ENCODE assay signal across 29 cellular contexts in genomic region chrX:9195199-9195880, GRCh38.
DNase-seq lines count a peak whose midpoint lies in the region; ATAC-seq and TF ChIP-seq lines count a peak whose summit lies in the region.
"Had no signal": no experiment of that assay in that cellular context is flagged by ENCODE, and none has a peak within 500 bp of the region (broad histone marks: within the 10 kb centered on the region; RNA-seq: fewer than 3 reads in every experiment).

No MANE protein-coding gene starts in this region.

- POLR2A ChIA-PET in RWPE1 (lab: Yijun Ruan, JAX; ENCODE audit: low non-redundant PET), result no interaction called here

- H3K9me3 ChIP-seq in SU-DHL-6 (ENCODE audit: insufficient read depth, low read length), result no peaks in the 10 kb centered on the region
- H3K9me3 ChIP-seq: left ventricle myocardium inferior, prostate gland, SJCRH30, upper lobe of left lung had no signal

- no peaks in the 10 kb centered on the region for H3K9me3 Mint-ChIP-seq in activated naive CD4-positive, alpha-beta T cell treated with anti-CD3 and anti-CD28 coated beads for 36 hours
- no peaks in the 10 kb centered on the region for H3K9me3 Mint-ChIP-seq in stimulated activated memory B cell treated with anti-CD40 and anti-IgM and Interleukin-4, amounts not matched to agents 10 μg/mL and 1 μg/mL and 100 μg/mL, for 72 hours
- H3K9me3 Mint-ChIP-seq: activated B cell treated with CpG ODN at 0.5 μM for 24 hours; activated CD4-positive, alpha-beta memory T cell treated with anti-CD3 and anti-CD28 coated beads for 36 hours; activated naive CD4-positive, alpha-beta T cell treated with anti-CD3 and anti-CD28 coated beads, Interleukin-2, amount 10 ng/mL, durations not matched to agents 7 days and 5 days; activated T-helper 1 cell treated with anti-CD3 and anti-CD28 coated beads, Interleukin-12 subunit alpha, Interleukin-12 subunit beta, Interleukin-2, Interleukin-4 antibody, amounts not matched to agents 30 ng/mL and 10 ng/mL and 1 ng/mL, durations not matched to agents 14 hours and 24 hours and 36 hours; CD4-positive, CD25-positive, alpha-beta regulatory T cell; stimulated activated effector memory CD8-positive, alpha-beta T cell treated with anti-CD3 and anti-CD28 coated beads, Interleukin-12 subunit alpha, Interleukin-12 subunit beta, amount 100 ng/mL, for 72 hours had no signal

- CTCF ChIA-PET in activated naive CD4-positive, alpha-beta T cell treated with anti-CD3 and anti-CD28 coated beads for 36 hours (lab: Charles Lee), result no interaction called here
- CTCF ChIA-PET in RWPE1 (lab: Yijun Ruan, JAX), result no interaction called here

- H3K27me3 ChIP-seq in SU-DHL-6 (ENCODE audit: low read length), result no peaks in the 10 kb centered on the region
- H3K27me3 ChIP-seq: SJCRH30, upper lobe of left lung had no signal

- no peak overlapping the region for H3K9ac ChIP-seq in SU-DHL-6 (ENCODE audit: low read length)

- H3K27ac ChIP-seq in SU-DHL-6 (ENCODE audit: low read depth, low read length) (no peak overlapping the region), RWPE1 (no peak overlapping the region)
- H3K27ac ChIP-seq: left ventricle myocardium inferior, prostate gland, SJCRH30, upper lobe of left lung had no signal

- H2AFZ ChIP-seq in SU-DHL-6 (ENCODE audit: low read depth, low read length, severe bottlenecking), result no peak overlapping the region

- H3K4me3 Mint-ChIP-seq in activated naive CD4-positive, alpha-beta T cell treated with anti-CD3 and anti-CD28 coated beads for 36 hours, result no peak overlapping the region
- no peak overlapping the region for H3K4me3 Mint-ChIP-seq in stimulated activated memory B cell treated with anti-CD40 and anti-IgM and Interleukin-4, amounts not matched to agents 10 μg/mL and 1 μg/mL and 100 μg/mL, for 72 hours
- H3K4me3 Mint-ChIP-seq: activated B cell treated with CpG ODN at 0.5 μM for 24 hours; activated CD4-positive, alpha-beta memory T cell treated with anti-CD3 and anti-CD28 coated beads for 36 hours; activated naive CD4-positive, alpha-beta T cell treated with anti-CD3 and anti-CD28 coated beads, Interleukin-2, amount 10 ng/mL, durations not matched to agents 7 days and 5 days; activated T-helper 1 cell treated with anti-CD3 and anti-CD28 coated beads, Interleukin-12 subunit alpha, Interleukin-12 subunit beta, Interleukin-2, Interleukin-4 antibody, amounts not matched to agents 30 ng/mL and 10 ng/mL and 1 ng/mL, durations not matched to agents 14 hours and 24 hours and 36 hours; CD4-positive, CD25-positive, alpha-beta regulatory T cell; mesothelial cell of epicardium; naive B cell; stimulated activated effector memory CD8-positive, alpha-beta T cell treated with anti-CD3 and anti-CD28 coated beads, Interleukin-12 subunit alpha, Interleukin-12 subunit beta, amount 100 ng/mL, for 72 hours had no signal

- no peaks in the 10 kb centered on the region for H3F3A ChIP-seq in SU-DHL-6 (ENCODE audit: insufficient read depth)

- H3K27me3 Mint-ChIP-seq in activated naive CD4-positive, alpha-beta T cell treated with anti-CD3 and anti-CD28 coated beads for 36 hours (ENCODE audit: low read depth), result no peaks in the 10 kb centered on the region
- no peaks in the 10 kb centered on the region for H3K27me3 Mint-ChIP-seq in stimulated activated memory B cell treated with anti-CD40 and anti-IgM and Interleukin-4, amounts not matched to agents 10 μg/mL and 1 μg/mL and 100 μg/mL, for 72 hours
- H3K27me3 Mint-ChIP-seq: activated B cell treated with CpG ODN at 0.5 μM for 24 hours; activated CD4-positive, alpha-beta memory T cell treated with anti-CD3 and anti-CD28 coated beads for 36 hours; CD4-positive, CD25-positive, alpha-beta regulatory T cell had no signal

- no peaks in the 10 kb centered on the region for H4K20me1 ChIP-seq in SU-DHL-6 (ENCODE audit: low read depth, low read length)

- H3K4me1 Mint-ChIP-seq in activated naive CD4-positive, alpha-beta T cell treated with anti-CD3 and anti-CD28 coated beads for 36 hours (ENCODE audit: low read depth), result peaks cover 5% of the 10 kb centered on the region
- H3K4me1 Mint-ChIP-seq in stimulated activated memory B cell treated with anti-CD40 and anti-IgM and Interleukin-4, amounts not matched to agents 10 μg/mL and 1 μg/mL and 100 μg/mL, for 72 hours, result peaks cover 16% of the 10 kb centered on the region
- H3K4me1 Mint-ChIP-seq: activated naive CD4-positive, alpha-beta T cell treated with anti-CD3 and anti-CD28 coated beads, Interleukin-2, amount 10 ng/mL, durations not matched to agents 7 days and 5 days had no signal

- H3K9me2 ChIP-seq in SU-DHL-6 (replicated peaks; ENCODE audit: insufficient read depth, low read length), result no peaks in the 10 kb centered on the region

- DNase-seq in DMS53 (lab: John Stamatoyannopoulos, UW), result peak; percentile 1
- no peak for DNase-seq in DMS53 treated with DMSO at 0.1 percent for 48 hours (lab: John Stamatoyannopoulos, UW; ENCODE audit: unreplicated experiment)
- DNase-seq in activated naive CD4-positive, alpha-beta T cell treated with anti-CD3 and anti-CD28 coated beads, Interleukin-2, amount 50 U/mL, for 16 hours, result peak; percentile 9
- DNase-seq in activated naive CD4-positive, alpha-beta T cell treated with anti-CD3 and anti-CD28 coated beads for 36 hours, result no peak
- DNase-seq in RWPE1 (ENCODE audit: low spot score), result no peak
- DNase-seq: 8988T; activated B cell treated with CpG ODN at 0.5 μM for 24 hours; activated CD4-positive, alpha-beta memory T cell treated with anti-CD3 and anti-CD28 coated beads for 36 hours; activated CD8-positive, alpha-beta memory T cell treated with anti-CD3 and anti-CD28 coated beads, Interleukin-2, amount 50 U/mL, for 4 hours; activated naive CD4-positive, alpha-beta T cell treated with anti-CD3 and anti-CD28 coated beads, Interleukin-2, amount 10 ng/mL, durations not matched to agents 7 days and 5 days; amygdala; CD4-positive, CD25-positive, alpha-beta regulatory T cell; GOT3; Kasumi-1; left ventricle myocardium inferior; MV-4-11; naive B cell; NCI-H2081 treated with DMSO at 0.1 percent for 48 hours; SJCRH30; stimulated activated CD4-positive, alpha-beta T cell treated with anti-CD3 and anti-CD28 coated beads, Interleukin-4, amount 100 ng/mL, for 24 hours; upper lobe of left lung had no signal

- no peak overlapping the region for H3K27ac Mint-ChIP-seq in activated naive CD4-positive, alpha-beta T cell treated with anti-CD3 and anti-CD28 coated beads for 36 hours
- H3K27ac Mint-ChIP-seq in stimulated activated memory B cell treated with anti-CD40 and anti-IgM and Interleukin-4, amounts not matched to agents 10 μg/mL and 1 μg/mL and 100 μg/mL, for 72 hours, result no peak overlapping the region
- H3K27ac Mint-ChIP-seq: activated B cell treated with CpG ODN at 0.5 μM for 24 hours; activated CD4-positive, alpha-beta memory T cell treated with anti-CD3 and anti-CD28 coated beads for 36 hours; activated naive CD4-positive, alpha-beta T cell treated with anti-CD3 and anti-CD28 coated beads, Interleukin-2, amount 10 ng/mL, durations not matched to agents 7 days and 5 days; activated T-helper 1 cell treated with anti-CD3 and anti-CD28 coated beads, Interleukin-12 subunit alpha, Interleukin-12 subunit beta, Interleukin-2, Interleukin-4 antibody, amounts not matched to agents 30 ng/mL and 10 ng/mL and 1 ng/mL, durations not matched to agents 14 hours and 24 hours and 36 hours; CD4-positive, CD25-positive, alpha-beta regulatory T cell; mesothelial cell of epicardium; stimulated activated effector memory CD8-positive, alpha-beta T cell treated with anti-CD3 and anti-CD28 coated beads, Interleukin-12 subunit alpha, Interleukin-12 subunit beta, amount 100 ng/mL, for 72 hours had no signal

- H3K36me3 Mint-ChIP-seq in activated naive CD4-positive, alpha-beta T cell treated with anti-CD3 and anti-CD28 coated beads for 36 hours (ENCODE audit: low read depth), result no peaks in the 10 kb centered on the region
- H3K36me3 Mint-ChIP-seq in stimulated activated memory B cell treated with anti-CD40 and anti-IgM and Interleukin-4, amounts not matched to agents 10 μg/mL and 1 μg/mL and 100 μg/mL, for 72 hours, result no peaks in the 10 kb centered on the region
- H3K36me3 Mint-ChIP-seq: activated CD4-positive, alpha-beta memory T cell treated with anti-CD3 and anti-CD28 coated beads for 36 hours; activated naive CD4-positive, alpha-beta T cell treated with anti-CD3 and anti-CD28 coated beads, Interleukin-2, amount 10 ng/mL, durations not matched to agents 7 days and 5 days; CD4-positive, CD25-positive, alpha-beta regulatory T cell; mesothelial cell of epicardium; stimulated activated effector memory CD8-positive, alpha-beta T cell treated with anti-CD3 and anti-CD28 coated beads, Interleukin-12 subunit alpha, Interleukin-12 subunit beta, amount 100 ng/mL, for 72 hours had no signal

- intact Hi-C loops in activated naive CD4-positive, alpha-beta T cell treated with anti-CD3 and anti-CD28 coated beads for 36 hours (cut with micrococcal nuclease), result no loop called here

- peak overlapping the region; percentile 24 for H3K4me2 ChIP-seq in SU-DHL-6 (ENCODE audit: low read depth, low read length, poor library complexity, severe bottlenecking)

- no peaks in the 10 kb centered on the region for H3K79me2 ChIP-seq in SU-DHL-6 (ENCODE audit: insufficient read depth, low read length)

- no peak for ATAC-seq in HG03095 (IDR thresholded peaks at IDR 0.05; ENCODE audit: unreplicated experiment)
- ATAC-seq in stimulated activated memory B cell treated with anti-CD40 and anti-IgM and Interleukin-4, amounts not matched to agents 10 μg/mL and 1 μg/mL and 100 μg/mL, for 72 hours, result no peak
- ATAC-seq: sciatic nerve; stimulated activated effector memory CD8-positive, alpha-beta T cell treated with anti-CD3 and anti-CD28 coated beads, Interleukin-12 subunit alpha, Interleukin-12 subunit beta, amount 100 ng/mL, for 72 hours had no signal

- no peaks in the 10 kb centered on the region for H3K36me3 ChIP-seq in SU-DHL-6 (ENCODE audit: low read length)
- H3K36me3 ChIP-seq: left ventricle myocardium inferior, prostate gland, SJCRH30, upper lobe of left lung had no signal

- no peak overlapping the region for H3K4me3 ChIP-seq in SU-DHL-6 (ENCODE audit: insufficient read depth, low read length, poor library complexity, severe bottlenecking)
- H3K4me3 ChIP-seq: left ventricle myocardium inferior, prostate gland, SJCRH30, upper lobe of left lung had no signal

- no peak for TF ChIP-seq CTCF in SU-DHL-6 (IDR thresholded peaks at IDR 0.05; ENCODE audit: insufficient read depth, low read length, poor library complexity, severe bottlenecking)
- no peak for TF ChIP-seq CTCF in RWPE1 (conservative IDR thresholded peaks at IDR 0.05; ENCODE audit: low read depth)

Comparison
In these comparisons a context has a peak if more than half of its experiments do, and no peak if none do; other contexts are left out.
1. DNase-seq: peak in DMS53 (single experiment) and activated naive CD4-positive, alpha-beta T cell treated with anti-CD3 and anti-CD28 coated beads, Interleukin-2, amount 50 U/mL, for 16 hours (single experiment); none in DMS53 treated with DMSO at 0.1 percent for 48 hours (single experiment), activated naive CD4-positive, alpha-beta T cell treated with anti-CD3 and anti-CD28 coated beads for 36 hours (single experiment) and RWPE1 (single experiment).